Comparison of ENCODE assay signal across 1 cellular context in the genomic region with DNA sequence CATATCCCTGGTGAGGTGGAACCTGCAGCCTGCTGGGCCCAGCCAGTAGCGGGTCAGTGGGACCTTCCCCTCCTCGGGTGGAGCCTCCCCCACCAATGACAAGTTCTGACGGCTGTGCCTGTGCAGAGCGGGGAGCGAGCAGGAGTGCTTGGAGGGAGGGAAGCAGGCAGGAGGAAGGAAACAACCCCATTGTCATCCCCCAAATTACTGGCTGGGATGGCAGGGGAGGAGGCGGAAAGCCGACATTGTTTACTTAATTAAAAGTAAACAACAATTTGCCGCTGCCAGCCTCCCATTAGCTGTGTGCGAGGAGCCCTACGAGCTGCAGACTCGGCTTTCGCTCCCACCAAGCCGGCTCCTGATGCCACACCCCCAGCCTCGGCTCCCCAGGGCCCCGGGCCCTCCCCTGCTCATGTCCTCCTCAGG.
A peak's percentile ranks its signal among the peaks of the same experiment; 100 is the strongest.
TF ChIP-seq lines count a peak whose summit lies in the region.

No MANE protein-coding gene starts in this region.

TF ChIP-seq in HEK293, 187 proteins besides CTCF, POLR2A, EP300 and RAD21 (continued from another document):
- TF ChIP-seq, protein P1, sequence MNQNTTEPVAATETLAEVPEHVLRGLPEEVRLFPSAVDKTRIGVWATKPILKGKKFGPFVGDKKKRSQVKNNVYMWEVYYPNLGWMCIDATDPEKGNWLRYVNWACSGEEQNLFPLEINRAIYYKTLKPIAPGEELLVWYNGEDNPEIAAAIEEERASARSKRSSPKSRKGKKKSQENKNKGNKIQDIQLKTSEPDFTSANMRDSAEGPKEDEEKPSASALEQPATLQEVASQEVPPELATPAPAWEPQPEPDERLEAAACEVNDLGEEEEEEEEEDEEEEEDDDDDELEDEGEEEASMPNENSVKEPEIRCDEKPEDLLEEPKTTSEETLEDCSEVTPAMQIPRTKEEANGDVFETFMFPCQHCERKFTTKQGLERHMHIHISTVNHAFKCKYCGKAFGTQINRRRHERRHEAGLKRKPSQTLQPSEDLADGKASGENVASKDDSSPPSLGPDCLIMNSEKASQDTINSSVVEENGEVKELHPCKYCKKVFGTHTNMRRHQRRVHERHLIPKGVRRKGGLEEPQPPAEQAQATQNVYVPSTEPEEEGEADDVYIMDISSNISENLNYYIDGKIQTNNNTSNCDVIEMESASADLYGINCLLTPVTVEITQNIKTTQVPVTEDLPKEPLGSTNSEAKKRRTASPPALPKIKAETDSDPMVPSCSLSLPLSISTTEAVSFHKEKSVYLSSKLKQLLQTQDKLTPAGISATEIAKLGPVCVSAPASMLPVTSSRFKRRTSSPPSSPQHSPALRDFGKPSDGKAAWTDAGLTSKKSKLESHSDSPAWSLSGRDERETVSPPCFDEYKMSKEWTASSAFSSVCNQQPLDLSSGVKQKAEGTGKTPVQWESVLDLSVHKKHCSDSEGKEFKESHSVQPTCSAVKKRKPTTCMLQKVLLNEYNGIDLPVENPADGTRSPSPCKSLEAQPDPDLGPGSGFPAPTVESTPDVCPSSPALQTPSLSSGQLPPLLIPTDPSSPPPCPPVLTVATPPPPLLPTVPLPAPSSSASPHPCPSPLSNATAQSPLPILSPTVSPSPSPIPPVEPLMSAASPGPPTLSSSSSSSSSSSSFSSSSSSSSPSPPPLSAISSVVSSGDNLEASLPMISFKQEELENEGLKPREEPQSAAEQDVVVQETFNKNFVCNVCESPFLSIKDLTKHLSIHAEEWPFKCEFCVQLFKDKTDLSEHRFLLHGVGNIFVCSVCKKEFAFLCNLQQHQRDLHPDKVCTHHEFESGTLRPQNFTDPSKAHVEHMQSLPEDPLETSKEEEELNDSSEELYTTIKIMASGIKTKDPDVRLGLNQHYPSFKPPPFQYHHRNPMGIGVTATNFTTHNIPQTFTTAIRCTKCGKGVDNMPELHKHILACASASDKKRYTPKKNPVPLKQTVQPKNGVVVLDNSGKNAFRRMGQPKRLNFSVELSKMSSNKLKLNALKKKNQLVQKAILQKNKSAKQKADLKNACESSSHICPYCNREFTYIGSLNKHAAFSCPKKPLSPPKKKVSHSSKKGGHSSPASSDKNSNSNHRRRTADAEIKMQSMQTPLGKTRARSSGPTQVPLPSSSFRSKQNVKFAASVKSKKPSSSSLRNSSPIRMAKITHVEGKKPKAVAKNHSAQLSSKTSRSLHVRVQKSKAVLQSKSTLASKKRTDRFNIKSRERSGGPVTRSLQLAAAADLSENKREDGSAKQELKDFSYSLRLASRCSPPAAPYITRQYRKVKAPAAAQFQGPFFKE (tag by site-specific recombination; IDR thresholded peaks at IDR 0.05; ENCODE audit: borderline replicate concordance): no peak
- TF ChIP-seq ZNF214 (tag by site-specific recombination; IDR thresholded peaks at IDR 0.05; ENCODE audit: borderline replicate concordance) (no peak), TRIM28 (IDR thresholded peaks at IDR 0.05; ENCODE audit: borderline replicate concordance, low read length) (no peak), WT1 (tag by site-specific recombination; IDR thresholded peaks at IDR 0.05) (peak; percentile 93), SP7 (tag by site-specific recombination; IDR thresholded peaks at IDR 0.05) (peak; percentile 95), GLIS1 (tag by site-specific recombination; IDR thresholded peaks at IDR 0.05) (peak; percentile 82), ZNF600 (tag by site-specific recombination; IDR thresholded peaks at IDR 0.05) (peak; percentile 66; the same call in 1 of the 2 replicates), KLF1 (tag by site-specific recombination; IDR thresholded peaks at IDR 0.05) (0 out of 2 replicates have a peak, but pooled peaks have one; percentile 14)
- TF ChIP-seq, protein P2, sequence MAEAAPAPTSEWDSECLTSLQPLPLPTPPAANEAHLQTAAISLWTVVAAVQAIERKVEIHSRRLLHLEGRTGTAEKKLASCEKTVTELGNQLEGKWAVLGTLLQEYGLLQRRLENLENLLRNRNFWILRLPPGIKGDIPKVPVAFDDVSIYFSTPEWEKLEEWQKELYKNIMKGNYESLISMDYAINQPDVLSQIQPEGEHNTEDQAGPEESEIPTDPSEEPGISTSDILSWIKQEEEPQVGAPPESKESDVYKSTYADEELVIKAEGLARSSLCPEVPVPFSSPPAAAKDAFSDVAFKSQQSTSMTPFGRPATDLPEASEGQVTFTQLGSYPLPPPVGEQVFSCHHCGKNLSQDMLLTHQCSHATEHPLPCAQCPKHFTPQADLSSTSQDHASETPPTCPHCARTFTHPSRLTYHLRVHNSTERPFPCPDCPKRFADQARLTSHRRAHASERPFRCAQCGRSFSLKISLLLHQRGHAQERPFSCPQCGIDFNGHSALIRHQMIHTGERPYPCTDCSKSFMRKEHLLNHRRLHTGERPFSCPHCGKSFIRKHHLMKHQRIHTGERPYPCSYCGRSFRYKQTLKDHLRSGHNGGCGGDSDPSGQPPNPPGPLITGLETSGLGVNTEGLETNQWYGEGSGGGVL (tag by site-specific recombination; IDR thresholded peaks at IDR 0.05): peak; percentile 66
